Comparison of ENCODE assay signal across 18 cellular contexts in the genomic region with DNA sequence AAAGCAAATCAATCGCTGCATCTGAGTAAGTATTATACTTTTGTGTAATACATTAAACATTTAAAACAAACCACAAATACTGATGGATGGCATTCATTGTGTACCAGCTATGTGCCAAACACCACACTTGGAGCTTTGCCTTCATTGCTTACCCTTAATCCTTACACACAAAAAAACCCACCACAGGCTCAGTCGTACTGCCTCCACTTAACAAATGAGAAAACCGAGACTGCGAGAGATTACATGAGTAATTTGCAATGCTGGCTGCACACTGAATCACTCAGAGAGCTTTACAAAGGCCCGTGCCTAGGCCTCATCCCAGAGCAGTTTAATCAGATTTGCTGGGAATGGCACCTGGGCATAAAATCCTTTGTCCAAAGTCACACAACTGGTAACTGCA.
DNase-seq lines count a peak whose midpoint lies in the region; ATAC-seq and TF ChIP-seq lines count a peak whose summit lies in the region.
"Had no signal": no experiment of that assay in that cellular context is flagged by ENCODE, and none has a peak within 500 bp of the region (broad histone marks: within the 10 kb centered on the region; RNA-seq: fewer than 3 reads in every experiment).

No MANE protein-coding gene starts in this region.

- no CpG with 5 or more reads among the region's 5 CpGs for WGBS in neuronal stem cell (ENCODE audit: extremely low coverage in 2 of 2, insufficient read length in 2 of 2, insufficient replicate concordance in 1 of 2), 2 donors

- H4K8ac ChIP-seq in neuronal stem cell (ENCODE audit: low read depth, low read length), result no peak overlapping the region

- no peak overlapping the region for H2BK5ac ChIP-seq in neuronal stem cell (ENCODE audit: low read length)

- H3K14ac ChIP-seq in neuronal stem cell (ENCODE audit: low read length), result no peak overlapping the region

- H3K27ac ChIP-seq in SJSA1, result no peak overlapping the region
- no peak overlapping the region for H3K27ac ChIP-seq in neuronal stem cell (replicated peaks; ENCODE audit: low read length)
- H3K27ac ChIP-seq: brain microvascular endothelial cell, C4-2B, parathyroid adenoma had no signal

- ATAC-seq in GM21360 (IDR thresholded peaks at IDR 0.05; ENCODE audit: unreplicated experiment), result no peak
- ATAC-seq in HG02642 (IDR thresholded peaks at IDR 0.05; ENCODE audit: poor library complexity, unreplicated experiment), result no peak
- ATAC-seq: left cardiac atrium; stimulated activated naive CD8-positive, alpha-beta T cell treated with anti-CD3 and anti-CD28 coated beads, Interleukin-15, amount 100 ng/mL, for 72 hours had no signal

- H4K91ac ChIP-seq in neuronal stem cell (ENCODE audit: low read depth, low read length, poor library complexity), result no peak overlapping the region

- H3K4me1 ChIP-seq in SJSA1 (replicated peaks) (peaks cover 23% of the 10 kb centered on the region), neuronal stem cell (ENCODE audit: control insufficient read depth in 2 of 2, insufficient read depth in 1 of 2, low read depth in 1 of 2, low read length in 2 of 2) (peaks cover 0 to 8% of the 10 kb centered on the region in 2 donors)
- H3K4me1 ChIP-seq: parathyroid adenoma had no signal

- no peaks in the 10 kb centered on the region for H3K36me3 ChIP-seq in SJSA1
- no peaks in the 10 kb centered on the region for H3K36me3 ChIP-seq in neuronal stem cell (replicated peaks in 1 of 2; ENCODE audit: control insufficient read depth in 2 of 2, insufficient read depth in 2 of 2, low read length in 2 of 2)
- H3K36me3 ChIP-seq: brain microvascular endothelial cell had no signal

- POLR2A ChIA-PET in GM10248 (lab: Yijun Ruan, JAX), result no interaction called here

- TF ChIP-seq CTCF in epithelial cell of proximal tubule (conservative IDR thresholded peaks at IDR 0.05; ENCODE audit: low read depth, low read length), result no peak
- no peak for TF ChIP-seq CTCF in GM10248 (IDR thresholded peaks at IDR 0.05; ENCODE audit: control extremely low read depth, extremely low read depth, low read depth, missing control alignments)

- H3K18ac ChIP-seq in neuronal stem cell (ENCODE audit: low read length), result no peak overlapping the region

- H3K4me2 ChIP-seq in neuronal stem cell (ENCODE audit: insufficient read depth, low read length, poor library complexity, severe bottlenecking), result no peak overlapping the region

- H3K23ac ChIP-seq in neuronal stem cell (ENCODE audit: low read depth, low read length, poor library complexity), result no peak overlapping the region

- DNase-seq in ELR (ENCODE audit: low read depth), result peak; percentile 57
- DNase-seq in SJSA1 (ENCODE audit: low read depth in 1 of 2, low spot score in 2 of 2), result peak; percentile 47 to 50
- DNase-seq in epithelial cell of proximal tubule (ENCODE audit: low read depth), result peak; percentile 25
- DNase-seq in neuronal stem cell (ENCODE audit: low spot score), result peak; percentile 11
- no peak for DNase-seq in GM10248 (ENCODE audit: extremely low spot score)
- DNase-seq in epidermal melanocyte (ENCODE audit: insufficient read length, low spot score), result no peak
- DNase-seq: activated gamma-delta T cell; brain microvascular endothelial cell; DMS79 treated with DMSO at 0.1 percent for 48 hours; effector CD4-positive, alpha-beta T cell; left cardiac atrium; NCI-H1092; NCI-H2171 treated with DMSO at 0.1 percent for 48 hours; stimulated activated naive CD8-positive, alpha-beta T cell treated with anti-CD3 and anti-CD28 coated beads, Interleukin-15, amount 100 ng/mL, for 72 hours had no signal

- no peak overlapping the region for H2BK120ac ChIP-seq in neuronal stem cell (ENCODE audit: low read depth, low read length)

- H2BK15ac ChIP-seq in neuronal stem cell (ENCODE audit: low read length), result no peak overlapping the region

- H3K79me1 ChIP-seq in neuronal stem cell (ENCODE audit: low read depth, low read length), result no peaks in the 10 kb centered on the region

- H3K9me3 ChIP-seq in SJSA1 (replicated peaks) (no peaks in the 10 kb centered on the region), neuronal stem cell (replicated peaks in 1 of 2; ENCODE audit: control insufficient read depth in 2 of 2, insufficient read depth in 1 of 2, low read depth in 1 of 2, low read length in 2 of 2) (peaks cover 0 to 3% of the 10 kb centered on the region in 2 donors)

- no peak overlapping the region for H3K4me3 ChIP-seq in SJSA1
- H3K4me3 ChIP-seq in epithelial cell of proximal tubule (ENCODE audit: low read depth, low read length), result no peak overlapping the region
- no peak overlapping the region for H3K4me3 ChIP-seq in neuronal stem cell (ENCODE audit: low read length in 2 of 2)

- CTCF ChIA-PET in GM10248 (lab: Yijun Ruan, JAX), result interaction anchor here (1.0 kb wide), 1 partner anchor 10 kb away, joined by 3 read pairs; no protein-coding TSS in a partner anchor

- H3K27me3 ChIP-seq in SJSA1 (replicated peaks) (no peaks in the 10 kb centered on the region), neuronal stem cell (ENCODE audit: control insufficient read depth in 3 of 3, insufficient read depth in 3 of 3, low read depth in 1 of 3, low read length in 3 of 3) (no peaks in the 10 kb centered on the region)
- H3K27me3 ChIP-seq: brain microvascular endothelial cell had no signal

- H3K4ac ChIP-seq in neuronal stem cell (ENCODE audit: low read length), result no peak overlapping the region

- no peak overlapping the region for H2AFZ ChIP-seq in neuronal stem cell (ENCODE audit: low read length)
- H2AFZ ChIP-seq: parathyroid adenoma had no signal

- H3K9ac ChIP-seq in neuronal stem cell (ENCODE audit: low read depth, low read length, poor library complexity), result no peak overlapping the region
- H3K9ac ChIP-seq: parathyroid adenoma had no signal

- no peak overlapping the region for H2BK12ac ChIP-seq in neuronal stem cell (ENCODE audit: low read length)

- H2AK5ac ChIP-seq in neuronal stem cell (ENCODE audit: low read depth, low read length), result no peak overlapping the region

Comparison
In these comparisons a context has a peak if more than half of its experiments do, and no peak if none do; other contexts are left out.
1. DNase-seq: peak in ELR (single experiment), SJSA1 (2 of 2), epithelial cell of proximal tubule (single experiment) and neuronal stem cell (single experiment); none in GM10248 (single experiment) and epidermal melanocyte (single experiment).